Comparison of ENCODE assay signal across 14 cellular contexts in the genomic region with DNA sequence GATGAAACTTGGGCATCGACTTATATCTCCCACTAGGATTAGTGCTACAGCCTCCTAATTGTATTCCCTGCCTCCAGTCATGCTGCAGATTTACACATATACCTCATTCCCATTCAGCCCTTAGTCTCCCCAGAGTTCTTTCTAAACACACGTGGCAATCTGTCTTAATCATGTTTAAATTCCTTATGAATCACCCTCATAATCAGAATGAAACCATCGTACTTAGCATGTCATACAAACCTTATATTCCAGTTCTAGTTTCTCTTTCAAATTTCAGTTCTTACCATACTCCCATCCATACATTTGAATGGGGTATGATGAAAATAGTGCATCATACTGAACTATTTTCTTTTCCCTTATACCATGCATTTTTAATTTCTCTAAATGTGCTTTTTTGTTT. TPM values are rescaled to one million over a fixed set of nuclear protein-coding genes. Genes with fewer than 3 reads are reported as not detected.
A peak's percentile ranks its signal among the peaks of the same experiment; 100 is the strongest.
DNase-seq lines count a peak whose midpoint lies in the region; ATAC-seq and TF ChIP-seq lines count a peak whose summit lies in the region.
"Had no signal": no experiment of that assay in that cellular context is flagged by ENCODE, and none has a peak within 500 bp of the region (broad histone marks: within the 10 kb centered on the region; RNA-seq: fewer than 3 reads in every experiment).

No MANE protein-coding gene starts in this region.

- CTCF ChIA-PET in CD8-positive, alpha-beta memory T cell (lab: Charles Lee) = no interaction called here

- no peak overlapping the region for H3K4me3 ChIP-seq in gastroesophageal sphincter
- no peak overlapping the region for H3K4me3 ChIP-seq in CD8-positive, alpha-beta memory T cell (ENCODE audit: low read length)
- H3K4me3 ChIP-seq: sigmoid colon had no signal

- no peak overlapping the region for H3K4me3 Mint-ChIP-seq in CD8-positive, alpha-beta memory T cell

- H3K27me3 ChIP-seq in gastroesophageal sphincter = no peaks in the 10 kb centered on the region
- no peaks in the 10 kb centered on the region for H3K27me3 ChIP-seq in CD8-positive, alpha-beta memory T cell (ENCODE audit: insufficient read depth, low read length, poor library complexity, severe bottlenecking)
- H3K27me3 ChIP-seq: sigmoid colon had no signal

- peak overlapping the region; percentile 26 for H3K27ac ChIP-seq in epithelial cell of prostate
- H3K27ac ChIP-seq in gastroesophageal sphincter = no peak overlapping the region
- H3K27ac ChIP-seq in CD8-positive, alpha-beta memory T cell (ENCODE audit: low read depth, low read length) = no peak overlapping the region
- H3K27ac ChIP-seq: sigmoid colon had no signal

- no peak for TF ChIP-seq EP300 in gastroesophageal sphincter (IDR thresholded peaks at IDR 0.05)

- peak; percentile 73 for ATAC-seq in GM18499 (IDR thresholded peaks at IDR 0.05; ENCODE audit: insufficient read depth, unreplicated experiment)
- peak; percentile 68 for ATAC-seq in GM21367 (IDR thresholded peaks at IDR 0.05; ENCODE audit: unreplicated experiment)
- peak; percentile 77 for ATAC-seq in HG03196 (IDR thresholded peaks at IDR 0.05; ENCODE audit: unreplicated experiment)
- ATAC-seq in GM21619 (IDR thresholded peaks at IDR 0.05; ENCODE audit: unreplicated experiment) = no peak
- no peak for ATAC-seq in gastroesophageal sphincter

- H3K27ac Mint-ChIP-seq in CD8-positive, alpha-beta memory T cell = no peak overlapping the region

- peaks cover 4 to 15% (median 12%) of the 10 kb centered on the region in 5 donors for H3K9me3 Mint-ChIP-seq in CD8-positive, alpha-beta memory T cell

- no peaks in the 10 kb centered on the region for H3K36me3 ChIP-seq in gastroesophageal sphincter
- H3K36me3 ChIP-seq in CD8-positive, alpha-beta memory T cell (ENCODE audit: insufficient read depth, low read length) = no peaks in the 10 kb centered on the region
- H3K36me3 ChIP-seq: sigmoid colon had no signal

- no peaks in the 10 kb centered on the region for H3K4me1 Mint-ChIP-seq in CD8-positive, alpha-beta memory T cell

- POLR2A ChIA-PET in CD8-positive, alpha-beta memory T cell (lab: Charles Lee) = no interaction called here

- WGBS in gastroesophageal sphincter (ENCODE audit: low coverage in 1 of 2), 2 donors = 63 to 75% methylated on average over 3 of the region's 3 CpGs

- H3K4me1 ChIP-seq in gastroesophageal sphincter = no peaks in the 10 kb centered on the region
- H3K4me1 ChIP-seq in CD8-positive, alpha-beta memory T cell (ENCODE audit: insufficient read depth, low read length) = no peaks in the 10 kb centered on the region

- TF ChIP-seq POLR2A in gastroesophageal sphincter (IDR thresholded peaks at IDR 0.05) = no peak

- peaks cover 0 to 13% (median 0%) of the 10 kb centered on the region in 3 donors for H3K9me3 ChIP-seq in gastroesophageal sphincter
- no peaks in the 10 kb centered on the region for H3K9me3 ChIP-seq in CD8-positive, alpha-beta memory T cell (ENCODE audit: low read length)
- H3K9me3 ChIP-seq: sigmoid colon had no signal

- H3K27me3 Mint-ChIP-seq in CD8-positive, alpha-beta memory T cell = peaks cover 7 to 13% of the 10 kb centered on the region in 2 donors

- H3K36me3 Mint-ChIP-seq in CD8-positive, alpha-beta memory T cell = no peaks in the 10 kb centered on the region

- TF ChIP-seq CTCF in gastroesophageal sphincter (IDR thresholded peaks at IDR 0.05) = no peak

- DNase-seq in epithelial cell of prostate (ENCODE audit: low read depth, low spot score) = peak; percentile 51
- no peak for DNase-seq in CD8-positive, alpha-beta memory T cell
- no peak for DNase-seq in NCI-H1048 (lab: John Stamatoyannopoulos, UW)
- DNase-seq: aorta, NCI-H1417, sigmoid colon had no signal

RNA-seq across cellular contexts. Expression of gene OR10A2, which starts 6.0 kb away (rescaled TPM):
- total RNA-seq in gastroesophageal sphincter = under 1 TPM in 1 of 4 donors, not detected in 3; 0.12 TPM
- total RNA-seq in CD8-positive, alpha-beta memory T cell = not detected
- not detected for polyA plus RNA-seq in CD8-positive, alpha-beta memory T cell
- total RNA-seq: activated CD8-positive, alpha-beta memory T cell treated with anti-CD3 and anti-CD28 coated beads for 36 hours; aorta; H1; sigmoid colon; urinary bladder had no signal
- polyA plus RNA-seq: H1, sigmoid colon, urinary bladder had no signal

RNA-seq across cellular contexts. Expression of gene OR10A5, which starts 11.4 kb away (rescaled TPM):
- not detected for total RNA-seq in gastroesophageal sphincter
- not detected for total RNA-seq in CD8-positive, alpha-beta memory T cell
- not detected for polyA plus RNA-seq in CD8-positive, alpha-beta memory T cell
- total RNA-seq: activated CD8-positive, alpha-beta memory T cell treated with anti-CD3 and anti-CD28 coated beads for 36 hours; aorta; H1; sigmoid colon; urinary bladder had no signal
- polyA plus RNA-seq: aorta, H1, sigmoid colon, urinary bladder had no signal

RNA-seq across cellular contexts. Expression of gene OR10A4, which starts 19.6 kb away (rescaled TPM):
- total RNA-seq in gastroesophageal sphincter = not detected
- not detected for total RNA-seq in CD8-positive, alpha-beta memory T cell
- not detected for polyA plus RNA-seq in CD8-positive, alpha-beta memory T cell
- total RNA-seq: activated CD8-positive, alpha-beta memory T cell treated with anti-CD3 and anti-CD28 coated beads for 36 hours; aorta; H1; sigmoid colon; urinary bladder had no signal
- polyA plus RNA-seq: aorta, H1, sigmoid colon, urinary bladder had no signal

RNA-seq across cellular contexts. Expression of gene OR2D2, which starts 35.4 kb away (rescaled TPM):
- under 1 TPM in 1 of 4 donors, not detected in 3; 0.31 TPM for total RNA-seq in gastroesophageal sphincter
- not detected for total RNA-seq in CD8-positive, alpha-beta memory T cell
- not detected for polyA plus RNA-seq in CD8-positive, alpha-beta memory T cell
- total RNA-seq: activated CD8-positive, alpha-beta memory T cell treated with anti-CD3 and anti-CD28 coated beads for 36 hours; aorta; H1; sigmoid colon had no signal
- polyA plus RNA-seq: aorta, sigmoid colon, urinary bladder had no signal

RNA-seq across cellular contexts. Expression of gene OR6A2, which starts 57.4 kb away (rescaled TPM):
- under 1 TPM in 2 of 4 donors, not detected in 2; 0.08 to 0.13 TPM for total RNA-seq in gastroesophageal sphincter
- total RNA-seq in CD8-positive, alpha-beta memory T cell = not detected
- not detected for polyA plus RNA-seq in CD8-positive, alpha-beta memory T cell
- polyA plus RNA-seq: aorta, urinary bladder had no signal

Comparison
In these comparisons a context has a peak if more than half of its experiments do, and no peak if none do; other contexts are left out.
1. ATAC-seq: peak in GM18499 (single experiment), GM21367 (single experiment) and HG03196 (single experiment); none in GM21619 (single experiment) and gastroesophageal sphincter (single experiment).